ENCODE assay signal across 1 cellular context in genomic region chr2:110462458-110462857, GRCh38. TPM values are rescaled to one million over a fixed set of nuclear protein-coding genes. Genes with fewer than 3 reads are reported as not detected.
"Had no signal": no experiment of that assay in that cellular context is flagged by ENCODE, and none has a peak within 500 bp of the region (broad histone marks: within the 10 kb centered on the region; RNA-seq: fewer than 3 reads in every experiment).

No MANE protein-coding gene starts in this region.

RNA-seq across cellular contexts. Expression of gene LIMS4, which starts 10.2 kb away (rescaled TPM):
- total RNA-seq: NCI-H460 had no signal
